ENCODE assay signal across 8 cellular contexts in genomic region chr19:55386515-55386947, GRCh38. TPM values are rescaled to one million over a fixed set of nuclear protein-coding genes. Genes with fewer than 3 reads are reported as not detected.
DNase-seq lines count a peak whose midpoint lies in the region; ATAC-seq and TF ChIP-seq lines count a peak whose summit lies in the region.

No MANE protein-coding gene starts in this region.

- H4K20me1 ChIP-seq in SU-DHL-6 (ENCODE audit: low read depth, low read length) (peaks cover 26% of the 10 kb centered on the region), fibroblast of lung (ENCODE audit: control insufficient read depth, extremely low read depth, insufficient read depth, low read length) (peaks cover 3% of the 10 kb centered on the region)

- DNase-seq in fibroblast of lung (ENCODE audit: low read depth in 2 of 2) (peak in 1 of 2 donors; percentile 30), SKM-1 treated with dmso at 0.1 percent for 144 hours (lab: John Stamatoyannopoulos, UW; ENCODE audit: unreplicated experiment) (no peak), medulla oblongata (ENCODE audit: extremely low spot score) (no peak)

- peaks cover 22% of the 10 kb centered on the region for H3K4me1 ChIP-seq in fibroblast of lung (ENCODE audit: control insufficient read depth, extremely low read depth, insufficient read depth, low read length)
- H3K4me1 ChIP-seq in rectal smooth muscle tissue (ENCODE audit: control insufficient read depth, insufficient read depth, low read length): peaks cover 19% of the 10 kb centered on the region

- TF ChIP-seq CTCF in GM12875 (IDR thresholded peaks at IDR 0.05; ENCODE audit: borderline replicate concordance, insufficient read depth, low read depth, low read length): no peak
- no peak for TF ChIP-seq CTCF in SU-DHL-6 (IDR thresholded peaks at IDR 0.05; ENCODE audit: insufficient read depth, low read length, poor library complexity, severe bottlenecking)
- no peak for TF ChIP-seq CTCF in fibroblast of lung (conservative IDR thresholded peaks at IDR 0.05 in 1 of 2, IDR thresholded peaks at IDR 0.05 in 1 of 2; ENCODE audit: low read depth in 1 of 2, low read length in 2 of 2)

- ATAC-seq in HG03196 (IDR thresholded peaks at IDR 0.05; ENCODE audit: unreplicated experiment): no peak
- ATAC-seq in GM21390 (IDR thresholded peaks at IDR 0.05; ENCODE audit: unreplicated experiment): no peak

- H3K9ac ChIP-seq in SU-DHL-6 (ENCODE audit: low read length): peak overlapping the region; percentile 98
- peak overlapping the region; percentile 75 for H3K9ac ChIP-seq in fibroblast of lung (ENCODE audit: insufficient read depth, low read length)
- H3K9ac ChIP-seq in rectal smooth muscle tissue (ENCODE audit: low read length): peak overlapping the region; percentile 97

- H3K9me3 ChIP-seq in SU-DHL-6 (ENCODE audit: insufficient read depth, low read length) (no peaks in the 10 kb centered on the region), fibroblast of lung (ENCODE audit: control insufficient read depth, insufficient read depth, low read depth, low read length) (no peaks in the 10 kb centered on the region)

- H3K79me2 ChIP-seq in SU-DHL-6 (ENCODE audit: insufficient read depth, low read length) (peaks cover 21% of the 10 kb centered on the region), fibroblast of lung (ENCODE audit: control insufficient read depth, insufficient read depth, low read length) (peaks cover 46% of the 10 kb centered on the region)

- H3K4me3 ChIP-seq in GM12875 (ENCODE audit: low read depth, low read length) (peak overlapping the region; percentile 99), SU-DHL-6 (ENCODE audit: insufficient read depth, low read length, poor library complexity, severe bottlenecking) (peak overlapping the region; percentile 90), fibroblast of lung (replicated peaks in 1 of 4; ENCODE audit: control extremely low read depth in 1 of 4, insufficient read depth in 1 of 4, low read depth in 3 of 4, low read length in 4 of 4) (peak overlapping the region; percentile 50 to 98 (median 88)), rectal smooth muscle tissue (ENCODE audit: low read length) (peak overlapping the region; percentile 98)

- H3K9me2 ChIP-seq in SU-DHL-6 (replicated peaks; ENCODE audit: insufficient read depth, low read length): no peaks in the 10 kb centered on the region

- peak overlapping the region; percentile 92 for H3K4me2 ChIP-seq in SU-DHL-6 (ENCODE audit: low read depth, low read length, poor library complexity, severe bottlenecking)
- H3K4me2 ChIP-seq in fibroblast of lung (ENCODE audit: extremely low read depth, insufficient read depth, low read length): peak overlapping the region; percentile 94

- no peak overlapping the region for H2AFZ ChIP-seq in SU-DHL-6 (ENCODE audit: low read depth, low read length, severe bottlenecking)
- no peak overlapping the region for H2AFZ ChIP-seq in fibroblast of lung (ENCODE audit: low read length)

- H3K27me3 ChIP-seq in SU-DHL-6 (ENCODE audit: low read length) (no peaks in the 10 kb centered on the region), fibroblast of lung (ENCODE audit: control insufficient read depth, insufficient read depth, low read length) (no peaks in the 10 kb centered on the region), rectal smooth muscle tissue (ENCODE audit: control insufficient read depth, insufficient read depth, low read length) (no peaks in the 10 kb centered on the region)

- H3K27ac ChIP-seq in SU-DHL-6 (ENCODE audit: low read depth, low read length) (peak overlapping the region; percentile 60), fibroblast of lung (ENCODE audit: insufficient read depth, low read length) (peak overlapping the region; percentile 87), rectal smooth muscle tissue (ENCODE audit: low read depth, low read length) (peak overlapping the region; percentile 97)

- peaks cover 49% of the 10 kb centered on the region for H3F3A ChIP-seq in SU-DHL-6 (ENCODE audit: insufficient read depth)

- H3K36me3 ChIP-seq in SU-DHL-6 (ENCODE audit: low read length): peaks cover 31% of the 10 kb centered on the region
- peaks cover 29% of the 10 kb centered on the region for H3K36me3 ChIP-seq in fibroblast of lung (ENCODE audit: control insufficient read depth, insufficient read depth, low read length)
- H3K36me3 ChIP-seq in rectal smooth muscle tissue (ENCODE audit: control insufficient read depth, insufficient read depth, low read length): peaks cover 33% of the 10 kb centered on the region

RNA-seq across cellular contexts. Expression of gene RPL28, which starts 0.8 kb away (rescaled TPM):
- total RNA-seq in fibroblast of lung: 146 and 168 TPM in 2 replicates
- polyA plus RNA-seq in fibroblast of lung: 548 and 665 TPM in 2 replicates
- 2,843 and 2,858 TPM in 2 replicates for polyA plus RNA-seq in fibroblast of lung (2012)
- 715 and 824 TPM in 2 replicates for polyA minus RNA-seq in fibroblast of lung (ENCODE audit: low replicate concordance)

RNA-seq across cellular contexts. Expression of gene TMEM238, which starts 2.4 kb away (rescaled TPM):
- total RNA-seq in fibroblast of lung: 0.26 and 0.33 TPM in 2 replicates
- not detected in 2 replicates for polyA plus RNA-seq in fibroblast of lung
- polyA plus RNA-seq in fibroblast of lung (2012): 0.15 TPM in 1 of 2 replicates, not detected in the other
- polyA minus RNA-seq in fibroblast of lung (ENCODE audit: low replicate concordance): not detected in 2 replicates

RNA-seq across cellular contexts. Expression of gene TMEM190, which starts 9.9 kb away (rescaled TPM):
- total RNA-seq in fibroblast of lung: not detected in 2 replicates
- 0.14 TPM in 1 of 2 replicates, not detected in the other for polyA plus RNA-seq in fibroblast of lung
- polyA plus RNA-seq in fibroblast of lung (2012): not detected in 2 replicates
- polyA minus RNA-seq in fibroblast of lung (ENCODE audit: low replicate concordance): not detected in 2 replicates

RNA-seq across cellular contexts. Expression of gene IL11, which starts 16.3 kb away (rescaled TPM):
- 0.66 and 1.0 TPM in 2 replicates for total RNA-seq in fibroblast of lung
- 1.2 and 1.3 TPM in 2 replicates for polyA plus RNA-seq in fibroblast of lung
- polyA plus RNA-seq in fibroblast of lung (2012): 1.9 and 2.2 TPM in 2 replicates
- 0.96 and 1.1 TPM in 2 replicates for polyA minus RNA-seq in fibroblast of lung (ENCODE audit: low replicate concordance)

RNA-seq across cellular contexts. Expression of gene UBE2S, which starts 21.1 kb away (rescaled TPM):
- 37.5 and 41.0 TPM in 2 replicates for total RNA-seq in fibroblast of lung
- polyA plus RNA-seq in fibroblast of lung: 25.4 and 74.6 TPM in 2 replicates
- polyA plus RNA-seq in fibroblast of lung (2012): 34.8 and 92.1 TPM in 2 replicates
- polyA minus RNA-seq in fibroblast of lung (ENCODE audit: low replicate concordance): 93.5 and 271 TPM in 2 replicates
